Comparison of ENCODE assay signal across 13 cellular contexts in the genomic region with DNA sequence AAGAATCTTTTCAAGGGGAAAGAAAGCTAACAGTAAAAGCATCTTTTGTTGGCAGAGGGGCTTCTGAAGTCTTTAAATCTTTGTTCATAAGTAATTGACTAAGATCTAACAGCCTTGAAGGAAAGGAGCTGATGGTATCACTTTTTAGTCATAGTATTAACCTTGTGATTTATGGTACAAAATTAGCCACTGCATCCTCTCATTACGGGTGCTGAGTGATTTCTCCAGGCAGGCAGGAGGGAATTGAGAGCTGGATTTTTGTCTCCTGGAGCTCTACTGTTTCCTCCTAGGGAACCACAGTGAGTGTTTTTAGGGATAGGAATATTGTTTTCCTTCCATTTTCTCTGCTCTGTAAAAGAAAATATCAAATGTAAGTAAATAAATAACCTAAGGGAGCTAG.
A peak's percentile ranks its signal among the peaks of the same experiment; 100 is the strongest.
DNase-seq lines count a peak whose midpoint lies in the region; ATAC-seq and TF ChIP-seq lines count a peak whose summit lies in the region.
"Had no signal": no experiment of that assay in that cellular context is flagged by ENCODE, and none has a peak within 500 bp of the region (broad histone marks: within the 10 kb centered on the region; RNA-seq: fewer than 3 reads in every experiment).

No MANE protein-coding gene starts in this region.

- no peak overlapping the region for H3K23ac ChIP-seq in mesendoderm (ENCODE audit: low read length)

- intact Hi-C loops in ascending aorta (cut with DNase I) = loop anchor here (5.0 kb wide), 1 partner anchor 62 kb away; no protein-coding TSS in a partner anchor
- intact Hi-C loops in tibial artery (cut with DNase I; ENCODE audit: low total_unique reads) = no loop called here

- no peaks in the 10 kb centered on the region for H3K4me1 Mint-ChIP-seq in stimulated activated memory B cell treated with anti-CD40 and anti-IgM and Interleukin-4, amounts not matched to agents 10 μg/mL and 1 μg/mL and 100 μg/mL, for 72 hours

- H3K27ac ChIP-seq in ascending aorta (peak overlapping the region; percentile 86), mesendoderm (ENCODE audit: low read depth, low read length) (no peak overlapping the region), tibial artery (peak overlapping the region; percentile 59 to 74)
- H3K27ac ChIP-seq: 22Rv1, lower lobe of right lung had no signal

- WGBS in mesendoderm (ENCODE audit: extremely low coverage, insufficient coverage, low lambda C conversion rate) = no CpG with 5 or more reads among the region's 1 CpG

- no peak for ATAC-seq in HG03108 (IDR thresholded peaks at IDR 0.05; ENCODE audit: unreplicated experiment)
- ATAC-seq in stimulated activated memory B cell treated with anti-CD40 and anti-IgM and Interleukin-4, amounts not matched to agents 10 μg/mL and 1 μg/mL and 100 μg/mL, for 72 hours = no peak
- ATAC-seq: lower lobe of right lung, Panc1 had no signal

- H3K4me3 Mint-ChIP-seq in stimulated activated memory B cell treated with anti-CD40 and anti-IgM and Interleukin-4, amounts not matched to agents 10 μg/mL and 1 μg/mL and 100 μg/mL, for 72 hours = no peak overlapping the region

- peak overlapping the region; percentile 98 for H2BK15ac ChIP-seq in mesendoderm (replicated peaks; ENCODE audit: low read depth)

- peaks cover 10 to 42% of the 10 kb centered on the region in 2 donors for H3K4me1 ChIP-seq in ascending aorta
- peaks cover 21% of the 10 kb centered on the region for H3K4me1 ChIP-seq in mesendoderm (ENCODE audit: control insufficient read depth, low read depth, low read length)
- peaks cover 4 to 60% (median 36%) of the 10 kb centered on the region in 4 donors for H3K4me1 ChIP-seq in tibial artery

- H3K27me3 Mint-ChIP-seq in stimulated activated memory B cell treated with anti-CD40 and anti-IgM and Interleukin-4, amounts not matched to agents 10 μg/mL and 1 μg/mL and 100 μg/mL, for 72 hours = no peaks in the 10 kb centered on the region

- H3K4me3 ChIP-seq in ascending aorta = peak overlapping the region in 1 of 2 donors; percentile 41
- H3K4me3 ChIP-seq in mesendoderm (ENCODE audit: low read length) = no peak overlapping the region
- peak overlapping the region in 1 of 2 donors; percentile 28 for H3K4me3 ChIP-seq in tibial artery
- H3K4me3 ChIP-seq: lower lobe of right lung had no signal

- H2BK120ac ChIP-seq in mesendoderm (ENCODE audit: low read depth, low read length) = peak overlapping the region; percentile 76

- H2AK5ac ChIP-seq in mesendoderm (ENCODE audit: low read length) = no peak overlapping the region

- H3K36me3 ChIP-seq in ascending aorta (no peaks in the 10 kb centered on the region), mesendoderm (ENCODE audit: control insufficient read depth, insufficient read depth, low read length) (no peaks in the 10 kb centered on the region), tibial artery (no peaks in the 10 kb centered on the region)
- H3K36me3 ChIP-seq: lower lobe of right lung had no signal

- no peak overlapping the region for H3K56ac ChIP-seq in mesendoderm (ENCODE audit: low read length)

- no peak for TF ChIP-seq CTCF in ascending aorta (IDR thresholded peaks at IDR 0.05)
- no peak for TF ChIP-seq CTCF in tibial artery (IDR thresholded peaks at IDR 0.05)

- no peaks in the 10 kb centered on the region for H3K79me1 ChIP-seq in mesendoderm (ENCODE audit: low read length)

- DNase-seq in DMS153 treated with DMSO at 0.1 percent for 48 hours (lab: John Stamatoyannopoulos, UW; ENCODE audit: unreplicated experiment) (peak; percentile 9), DMS153 (lab: John Stamatoyannopoulos, UW) (no peak), ascending aorta (ENCODE audit: low spot score in 2 of 2) (no peak), mesendoderm (no peak), tibial artery (no peak), DMS 273 (lab: John Stamatoyannopoulos, UW; ENCODE audit: unreplicated experiment) (no peak)
- DNase-seq: activated T-cell treated with anti-CD3 and anti-CD28 coated beads, Interleukin-2, amount 50 U/mL, for 1 hour; lower lobe of right lung; NCI-H1694 treated with DMSO at 0.1 percent for 48 hours had no signal

- no peaks in the 10 kb centered on the region for H3K27me3 ChIP-seq in ascending aorta
- no peaks in the 10 kb centered on the region for H3K27me3 ChIP-seq in mesendoderm (ENCODE audit: insufficient read depth, low read length, poor library complexity)
- H3K27me3 ChIP-seq in tibial artery = no peaks in the 10 kb centered on the region

- no peak overlapping the region for H4K5ac ChIP-seq in mesendoderm (ENCODE audit: low read length)

- H3K36me3 Mint-ChIP-seq in stimulated activated memory B cell treated with anti-CD40 and anti-IgM and Interleukin-4, amounts not matched to agents 10 μg/mL and 1 μg/mL and 100 μg/mL, for 72 hours = no peaks in the 10 kb centered on the region

- H3K9me3 ChIP-seq in ascending aorta = no peaks in the 10 kb centered on the region
- no peaks in the 10 kb centered on the region for H3K9me3 ChIP-seq in tibial artery
- H3K9me3 ChIP-seq: lower lobe of right lung had no signal

- no peak overlapping the region for H3K27ac Mint-ChIP-seq in stimulated activated memory B cell treated with anti-CD40 and anti-IgM and Interleukin-4, amounts not matched to agents 10 μg/mL and 1 μg/mL and 100 μg/mL, for 72 hours

- no peak overlapping the region for H2BK5ac ChIP-seq in mesendoderm (ENCODE audit: low read length)

- H3K9ac ChIP-seq in mesendoderm (ENCODE audit: low read length) = no peak overlapping the region

- no peaks in the 10 kb centered on the region for H3K79me2 ChIP-seq in mesendoderm (ENCODE audit: control insufficient read depth, insufficient read depth, low read length)

- H3K4ac ChIP-seq in mesendoderm (ENCODE audit: low read depth, low read length) = peak overlapping the region; percentile 91

- H3K4me2 ChIP-seq in mesendoderm (ENCODE audit: low read length) = no peak overlapping the region

- no peak overlapping the region for H4K8ac ChIP-seq in mesendoderm (ENCODE audit: low read depth, low read length)

- peaks cover 8% of the 10 kb centered on the region for H3K9me3 Mint-ChIP-seq in stimulated activated memory B cell treated with anti-CD40 and anti-IgM and Interleukin-4, amounts not matched to agents 10 μg/mL and 1 μg/mL and 100 μg/mL, for 72 hours

- peak overlapping the region; percentile 87 for H3K18ac ChIP-seq in mesendoderm (ENCODE audit: low read length)
